In the genomic region with DNA sequence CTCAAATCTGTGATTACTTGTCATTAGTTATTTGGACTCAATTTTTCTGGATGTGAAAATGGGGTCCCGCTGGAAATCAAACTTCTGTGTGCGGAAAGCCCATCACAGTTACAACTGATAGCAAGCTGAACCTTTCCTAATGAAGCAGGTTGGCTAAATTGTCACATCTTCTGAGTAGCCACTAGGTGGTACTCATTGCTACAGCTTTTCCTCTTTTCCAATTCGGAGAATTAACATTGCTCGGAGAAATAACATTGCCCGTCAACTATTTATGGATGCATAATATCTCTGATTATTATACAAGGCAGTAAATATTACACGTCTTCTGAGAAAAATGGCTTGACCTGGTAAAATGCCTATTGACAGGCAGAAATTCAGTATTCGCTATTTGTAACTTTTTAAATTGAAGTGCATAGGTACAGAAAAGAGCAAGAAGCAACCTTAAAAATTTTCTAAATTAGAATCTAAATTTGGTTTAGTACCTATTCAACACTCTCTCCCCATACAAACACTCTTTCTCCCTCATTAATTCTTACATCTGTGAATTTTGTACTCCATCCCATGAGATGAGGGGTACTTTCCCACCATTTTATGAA, we compare ENCODE assay signal across 8 cellular contexts. TPM values are rescaled to one million over a fixed set of nuclear protein-coding genes. Genes with fewer than 3 reads are reported as not detected.
DNase-seq lines count a peak whose midpoint lies in the region; ATAC-seq and TF ChIP-seq lines count a peak whose summit lies in the region.

No MANE protein-coding gene starts in this region.

- H3K4me1 ChIP-seq in HCT116 (ENCODE audit: control insufficient read depth in 1 of 2, insufficient read depth in 2 of 2, low read length in 2 of 2): peaks cover 4 to 7% of the 10 kb centered on the region in 2 experiments; a peak in 2 of 4 replicates
- H3K4me1 ChIP-seq in stomach: no peaks in the 10 kb centered on the region
- no peaks in the 10 kb centered on the region for H3K4me1 ChIP-seq in vagina

- no peaks in the 10 kb centered on the region for H4K20me1 ChIP-seq in HCT116 (ENCODE audit: insufficient read depth)

- H3K27me3 ChIP-seq in BJ (ENCODE audit: control insufficient read depth, insufficient read depth, low read length) (peaks cover 10% of the 10 kb centered on the region), HCT116 (ENCODE audit: insufficient read depth, low read length) (no peaks in the 10 kb centered on the region; the same call in 1 of the 2 replicates), stomach (peaks cover 0 to 55% (median 0%) of the 10 kb centered on the region in 3 donors), vagina (no peaks in the 10 kb centered on the region)

- no peak overlapping the region for H3K9ac ChIP-seq in HCT116 (ENCODE audit: low read length)

- no TSS peak for BruUV-seq in HCT116 (replicated peaks; lab: Mats Ljungman, UMichigan)

- WGBS in stomach, 5 donors: 20 to 27% (median 23%) methylated on average over 7 of the region's 7 CpGs

- peak; percentile 89 for TF ChIP-seq RAD21 in HCT116 (IDR thresholded peaks at IDR 0.05; ENCODE audit: low read depth)

- RAD21 ChIA-PET in HCT116 (lab: Charles Lee; ENCODE audit: low non-redundant PET in 1 of 2, low total read pairs in 2 of 2, uncharacterized antibody in 2 of 2, unreplicated experiment in 2 of 2): no interaction called here

- POLR2A ChIA-PET in BJ (lab: Charles Lee): no interaction called here
- POLR2A ChIA-PET in HCT116 (lab: Charles Lee): no interaction called here

- H3K4me3 ChIP-seq in BJ (ENCODE audit: low read depth, low read length) (no peak overlapping the region), HCT116 (replicated peaks in 1 of 2; ENCODE audit: low read depth in 1 of 2, low read length in 2 of 2) (no peak overlapping the region), fibroblast of the aortic adventitia (ENCODE audit: low read depth, low read length) (no peak overlapping the region), stomach (no peak overlapping the region), vagina (no peak overlapping the region)

- no peaks in the 10 kb centered on the region for H3K9me2 ChIP-seq in HCT116 (ENCODE audit: insufficient read depth)

- H3K36me3 ChIP-seq in BJ (ENCODE audit: control insufficient read depth, insufficient read depth, low read length) (no peaks in the 10 kb centered on the region), HCT116 (ENCODE audit: control insufficient read depth in 1 of 2, insufficient read depth in 2 of 2, low read length in 2 of 2) (no peaks in the 10 kb centered on the region), stomach (no peaks in the 10 kb centered on the region), vagina (no peaks in the 10 kb centered on the region)

- H3K4me2 ChIP-seq in HCT116 (ENCODE audit: low read length): peak overlapping the region; percentile 1; the same call in 1 of the 2 replicates

- peak; percentile 87 for ATAC-seq in HCT116
- no peak for ATAC-seq in HG02571 (IDR thresholded peaks at IDR 0.05; ENCODE audit: unreplicated experiment)

- H3K9me3 ChIP-seq in HCT116 (ENCODE audit: control insufficient read depth in 1 of 2, insufficient read depth in 1 of 2, low read depth in 1 of 2, low read length in 2 of 2) (no peaks in the 10 kb centered on the region), stomach (peaks cover 0 to 10% (median 0%) of the 10 kb centered on the region in 4 donors), vagina (no peaks in the 10 kb centered on the region)

- peak overlapping the region; percentile 32 for H2AFZ ChIP-seq in HCT116 (ENCODE audit: low read depth, low read length, poor library complexity, severe bottlenecking)

- CTCF ChIA-PET in BJ (lab: Yijun Ruan, JAX): interaction anchor here (0.6 to 2.8 kb wide), 17 partner anchors 11 to 585 kb away, joined by 3 to 16 read pairs (median 3); a partner anchor contains a TSS
- CTCF ChIA-PET in HCT116 (lab: Charles Lee): interaction anchor here (0.7 to 1.8 kb wide), 13 partner anchors 9 to 585 kb away, joined by 3 to 16 read pairs (median 4); a partner anchor contains a TSS

- no peak for TF ChIP-seq EP300 in stomach (IDR thresholded peaks at IDR 0.05)

- no peak overlapping the region for H3K27ac ChIP-seq in HCT116 (ENCODE audit: low read depth, low read length)
- H3K27ac ChIP-seq in stomach: no peak overlapping the region
- no peak overlapping the region for H3K27ac ChIP-seq in vagina

- peak; percentile 76 for TF ChIP-seq CTCF in BJ (IDR thresholded peaks at IDR 0.05; ENCODE audit: insufficient read depth, low read depth, low read length)
- peak; percentile 84 to 91 (median 87); a peak in 5 of 6 replicates for TF ChIP-seq CTCF in HCT116 (IDR thresholded peaks at IDR 0.05 in 2 of 3, conservative IDR thresholded peaks at IDR 0.05 in 1 of 3; ENCODE audit: borderline replicate concordance in 1 of 3, insufficient read depth in 1 of 3, low read depth in 2 of 3, low read length in 2 of 3)
- TF ChIP-seq CTCF in fibroblast of the aortic adventitia (IDR thresholded peaks at IDR 0.05; ENCODE audit: insufficient read depth, low read length): peak; percentile 78
- peak in 4 of 7 experiments; percentile 22 to 40 (median 36) for TF ChIP-seq CTCF in stomach (IDR thresholded peaks at IDR 0.05)
- no peak for TF ChIP-seq CTCF in vagina (IDR thresholded peaks at IDR 0.05)

- TF ChIP-seq POLR2A in HCT116 (IDR thresholded peaks at IDR 0.05; ENCODE audit: borderline replicate concordance, extremely low read depth, insufficient read depth, insufficient read length) (no peak), stomach (IDR thresholded peaks at IDR 0.05) (no peak), vagina (IDR thresholded peaks at IDR 0.05) (no peak)

- intact Hi-C loops in HCT116 (cut with micrococcal nuclease): loop anchor here (1.0 to 5.0 kb wide), 4 partner anchors 33 to 574 kb away; no protein-coding TSS in a partner anchor
- intact Hi-C loops in stomach (cut with DNase I; ENCODE audit: low total_unique reads): no loop called here
- intact Hi-C loops in vagina (cut with DNase I): no loop called here

- DNase-seq in BJ (ENCODE audit: low read depth) (no peak), HCT116 (ENCODE audit: low read depth, low spot score) (peak; percentile 32), RPMI7951 (ENCODE audit: low read depth) (peak; percentile 20), fibroblast of the aortic adventitia (ENCODE audit: low read depth) (peak; percentile 51), stomach (no peak), vagina (ENCODE audit: extremely low spot score in 2 of 2) (no peak), GOT3 (lab: John Stamatoyannopoulos, UW) (no peak)

- H3K79me2 ChIP-seq in HCT116 (ENCODE audit: insufficient read depth, low read length): no peaks in the 10 kb centered on the region

TF ChIP-seq in HCT116, 20 proteins besides CTCF, POLR2A, EP300 and RAD21:
- 0 out of 2 replicates have a peak, but pooled peaks have one; percentile 11 for TF ChIP-seq SP1 (IDR thresholded peaks at IDR 0.05; ENCODE audit: low read depth)
- TF ChIP-seq, protein P1, sequence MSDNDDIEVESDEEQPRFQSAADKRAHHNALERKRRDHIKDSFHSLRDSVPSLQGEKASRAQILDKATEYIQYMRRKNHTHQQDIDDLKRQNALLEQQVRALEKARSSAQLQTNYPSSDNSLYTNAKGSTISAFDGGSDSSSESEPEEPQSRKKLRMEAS (IDR thresholded peaks at IDR 0.05): no peak

RNA-seq across cellular contexts. Expression of a gene that starts 17.3 kb away (rescaled TPM):
- polyA plus RNA-seq in BJ (2011; rRNA removed) (18.7 and 39.9 TPM in 2 replicates), stomach (10 to 100 TPM; 37.6 to 51.0 (median 48.7) TPM)
- polyA minus RNA-seq in BJ (2011; rRNA and poly(A)+ RNA removed): 4.7 and 7.2 TPM in 2 replicates
- total RNA-seq in HCT116 (2021; ENCODE audit: unreplicated experiment) (54.6 TPM), fibroblast of the aortic adventitia (ENCODE audit: low replicate concordance) (56.8 and 68.8 TPM in 2 replicates), stomach (10 to 100 TPM in 3 of 5 donors, under 1 TPM in 1, not detected in 1; 0.87 to 33.4 (median 17.6) TPM), vagina (10.1 TPM)
- 19.8 and 25.8 TPM in 2 replicates for polyA plus RNA-seq in HCT116 (2012)
- total RNA-seq in RPMI7951 (2014; rRNA removed; shearing (Covaris generic)): 33.5 and 43.5 TPM in 2 replicates

RNA-seq across cellular contexts. Expression of a gene that starts 26.2 kb away (rescaled TPM):
- polyA plus RNA-seq in BJ (2011; rRNA removed) (not detected in 2 replicates), stomach (under 1 TPM in 1 of 3 donors, not detected in 2; 0.23 TPM)
- not detected in 2 replicates for polyA minus RNA-seq in BJ (2011; rRNA and poly(A)+ RNA removed)
- total RNA-seq in HCT116 (2021; ENCODE audit: unreplicated experiment) (0.17 TPM), fibroblast of the aortic adventitia (ENCODE audit: low replicate concordance) (not detected in 2 replicates), stomach (under 1 TPM in 1 of 5 donors, not detected in 4; 0.89 TPM), vagina (not detected)
- polyA plus RNA-seq in HCT116 (2012): 0.09 and 0.15 TPM in 2 replicates
- not detected in 2 replicates for total RNA-seq in RPMI7951 (2014; rRNA removed; shearing (Covaris generic))

RNA-seq across cellular contexts. Expression of a gene that starts 36.4 kb away (rescaled TPM):
- polyA plus RNA-seq in BJ (2011; rRNA removed): 14.9 and 19.9 TPM in 2 replicates
- 8.0 and 12.8 TPM in 2 replicates for polyA minus RNA-seq in BJ (2011; rRNA and poly(A)+ RNA removed)
- total RNA-seq in HCT116 (2021; ENCODE audit: unreplicated experiment): 41.7 TPM
- 16.9 and 24.9 TPM in 2 replicates for polyA plus RNA-seq in HCT116 (2012)
- 31.2 and 36.9 TPM in 2 replicates for total RNA-seq in RPMI7951 (2014; rRNA removed; shearing (Covaris generic))
- total RNA-seq in fibroblast of the aortic adventitia (ENCODE audit: low replicate concordance): 15.0 and 28.1 TPM in 2 replicates
- total RNA-seq in stomach: 10 to 100 TPM in 2 of 5 donors, 1 to 10 TPM in 3; 1.2 to 39.7 (median 8.1) TPM
- polyA plus RNA-seq in stomach: 10 to 100 TPM; 12.5 to 14.1 (median 13.3) TPM
- 13.3 TPM for total RNA-seq in vagina

RNA-seq across cellular contexts. Expression of a gene that starts 43.2 kb away (rescaled TPM):
- polyA plus RNA-seq in BJ (2011; rRNA removed) (32.1 and 40.8 TPM in 2 replicates), stomach (10 to 100 TPM in 2 of 3 donors, 1 to 10 TPM in 1; 5.5 to 19.1 (median 16.6) TPM)
- polyA minus RNA-seq in BJ (2011; rRNA and poly(A)+ RNA removed): 31.1 and 46.0 TPM in 2 replicates
- total RNA-seq in HCT116 (2021; ENCODE audit: unreplicated experiment) (652 TPM), fibroblast of the aortic adventitia (ENCODE audit: low replicate concordance) (99.9 and 283 TPM in 2 replicates), stomach (10 to 100 TPM in 3 of 5 donors, 1 to 10 TPM in 2; 2.3 to 36.2 (median 28.5) TPM), vagina (42.7 TPM)
- polyA plus RNA-seq in HCT116 (2012): 312 and 348 TPM in 2 replicates
- total RNA-seq in RPMI7951 (2014; rRNA removed; shearing (Covaris generic)): 68.3 and 80.6 TPM in 2 replicates

Comparison
In these comparisons a context has a peak if more than half of its experiments do, and no peak if none do; other contexts are left out.
1. DNase-seq: peak in HCT116 (single experiment), RPMI7951 (single experiment) and fibroblast of the aortic adventitia (single experiment); none in BJ (single experiment), stomach (single experiment), vagina (0 of 2) and GOT3 (single experiment).
2. CTCF ChIP-seq: peak in BJ (single experiment), HCT116 (3 of 3), fibroblast of the aortic adventitia (single experiment) and stomach (4 of 7); none in vagina (0 of 3).